ENCODE assay signal across 9 cellular contexts in genomic region chr20:2751347-2751867, GRCh38. TPM values are rescaled to one million over a fixed set of nuclear protein-coding genes. Genes with fewer than 3 reads are reported as not detected.
DNase-seq lines count a peak whose midpoint lies in the region; ATAC-seq, FAIRE-seq and TF ChIP-seq lines count a peak whose summit lies in the region.
"Had no signal": no experiment of that assay in that cellular context is flagged by ENCODE, and none has a peak within 500 bp of the region (broad histone marks: within the 10 kb centered on the region; RNA-seq: fewer than 3 reads in every experiment).

No MANE protein-coding gene starts in this region.

- H3K9me3 ChIP-seq in adipocyte (ENCODE audit: control insufficient read depth, low read length) (no peaks in the 10 kb centered on the region), right lobe of liver (no peaks in the 10 kb centered on the region)

- H3K36me3 Mint-ChIP-seq in activated naive CD4-positive, alpha-beta T cell treated with anti-CD3 and anti-CD28 coated beads, Interleukin-2, amount 10 ng/mL, durations not matched to agents 7 days and 5 days = no peaks in the 10 kb centered on the region
- H3K36me3 Mint-ChIP-seq in type B pancreatic cell = peaks cover 7% of the 10 kb centered on the region

- H3K36me3 ChIP-seq in adipocyte (ENCODE audit: control insufficient read depth, insufficient read depth, low read length, severe bottlenecking) (no peaks in the 10 kb centered on the region), right lobe of liver (no peaks in the 10 kb centered on the region)

- CTCF ChIA-PET in activated naive CD4-positive, alpha-beta T cell treated with anti-CD3 and anti-CD28 coated beads, Interleukin-2, amount 10 ng/mL, durations not matched to agents 7 days and 5 days (lab: Charles Lee) = interaction anchor here (2.1 to 2.6 kb wide), 2 partner anchors 63 to 119 kb away, joined by 4 to 36 read pairs; no protein-coding TSS in a partner anchor

- intact Hi-C loops in right lobe of liver (cut with DNase I) = loop anchor here in 1 of 2 donors (10.0 kb wide), 1 partner anchor 113 kb away; no protein-coding TSS in a partner anchor

- H3K4me1 ChIP-seq in adipocyte (ENCODE audit: control insufficient read depth, insufficient read depth, low read length) (peaks cover 16% of the 10 kb centered on the region), right lobe of liver (peaks cover 0 to 24% (median 4%) of the 10 kb centered on the region in 4 donors)

- no peak for FAIRE-seq in frontal cortex (lab: Jason Lieb, UNC)

- H3K4me1 Mint-ChIP-seq in activated naive CD4-positive, alpha-beta T cell treated with anti-CD3 and anti-CD28 coated beads, Interleukin-2, amount 10 ng/mL, durations not matched to agents 7 days and 5 days = peaks cover 27% of the 10 kb centered on the region
- H3K4me1 Mint-ChIP-seq in type B pancreatic cell (ENCODE audit: unreplicated experiment) = peaks cover 16% of the 10 kb centered on the region

- H3K9me3 Mint-ChIP-seq in activated naive CD4-positive, alpha-beta T cell treated with anti-CD3 and anti-CD28 coated beads, Interleukin-2, amount 10 ng/mL, durations not matched to agents 7 days and 5 days = no peaks in the 10 kb centered on the region
- no peaks in the 10 kb centered on the region for H3K9me3 Mint-ChIP-seq in type B pancreatic cell

- DNase-seq in activated naive CD4-positive, alpha-beta T cell treated with anti-CD3 and anti-CD28 coated beads, Interleukin-2, amount 10 ng/mL, durations not matched to agents 7 days and 5 days = no peak
- no peak for DNase-seq in activated naive CD4-positive, alpha-beta T cell treated with anti-CD3 and anti-CD28 coated beads, Interleukin-2, amount 50 U/mL, for 16 hours
- peak; percentile 47 for DNase-seq in adipocyte (ENCODE audit: low read depth)
- DNase-seq in right lobe of liver = peak in 2 of 3 donors; percentile 41 to 61
- DNase-seq in type B pancreatic cell (ENCODE audit: extremely low spot score, unreplicated experiment) = no peak
- no peak for DNase-seq in middle frontal gyrus (ENCODE audit: extremely low spot score, low spot score)
- no peak for DNase-seq in frontal cortex (ENCODE audit: low spot score in 2 of 2)
- DNase-seq in SKM-1 (lab: John Stamatoyannopoulos, UW; ENCODE audit: unreplicated experiment) = no peak
- DNase-seq: hypothalamus had no signal

- peak overlapping the region; percentile 24 for H3K4me3 ChIP-seq in adipocyte (ENCODE audit: low read length)
- H3K4me3 ChIP-seq in right lobe of liver = peak overlapping the region; percentile 49 to 64 (median 55)

- WGBS in right lobe of liver (ENCODE audit: insufficient coverage, low coverage, low lambda C conversion rate, missing lambda C conversion rate) = 3% methylated on average over 12 of the region's 25 CpGs

- H3K4me3 Mint-ChIP-seq in activated naive CD4-positive, alpha-beta T cell treated with anti-CD3 and anti-CD28 coated beads, Interleukin-2, amount 10 ng/mL, durations not matched to agents 7 days and 5 days = peak overlapping the region; percentile 33
- peak overlapping the region; percentile 83 for H3K4me3 Mint-ChIP-seq in type B pancreatic cell

- peak; percentile 63 to 78 (median 70) for ATAC-seq in right lobe of liver

- H3K27me3 ChIP-seq in adipocyte (replicated peaks; ENCODE audit: control insufficient read depth, insufficient read depth, low read length) (peaks cover 69% of the 10 kb centered on the region), right lobe of liver (no peaks in the 10 kb centered on the region)

- H3K27ac ChIP-seq in right lobe of liver = peak overlapping the region; percentile 40 to 86 (median 54)

- no peak for TF ChIP-seq POLR2A in right lobe of liver (IDR thresholded peaks at IDR 0.05)

- H3K27ac Mint-ChIP-seq in activated naive CD4-positive, alpha-beta T cell treated with anti-CD3 and anti-CD28 coated beads, Interleukin-2, amount 10 ng/mL, durations not matched to agents 7 days and 5 days = no peak overlapping the region
- H3K27ac Mint-ChIP-seq in type B pancreatic cell = no peak overlapping the region

- no peak for TF ChIP-seq CTCF in right lobe of liver (IDR thresholded peaks at IDR 0.05)
- no peak for TF ChIP-seq CTCF in type B pancreatic cell (conservative IDR thresholded peaks at IDR 0.05)

- H3K9ac ChIP-seq in adipocyte (ENCODE audit: low read length) = no peak overlapping the region

- peaks cover 89% of the 10 kb centered on the region for H3K27me3 Mint-ChIP-seq in activated naive CD4-positive, alpha-beta T cell treated with anti-CD3 and anti-CD28 coated beads, Interleukin-2, amount 10 ng/mL, durations not matched to agents 7 days and 5 days
- peaks cover 86% of the 10 kb centered on the region for H3K27me3 Mint-ChIP-seq in type B pancreatic cell

RNA-seq across cellular contexts. Expression of gene CPXM1, which starts 49.0 kb away (rescaled TPM):
- total RNA-seq in right lobe of liver = under 1 TPM in 3 of 6 experiments, not detected in 3; 0.07 to 0.16 (median 0.12) TPM
- 6.6 and 106 TPM in 2 replicates for total RNA-seq in type B pancreatic cell (ENCODE audit: low replicate concordance)
- 7.3 TPM for total RNA-seq in frontal cortex

RNA-seq across cellular contexts. Expression of gene EBF4, which starts 58.8 kb away (rescaled TPM):
- 10 to 100 TPM in 1 of 6 experiments, 1 to 10 TPM in 5; 2.8 to 16.6 (median 6.2) TPM for total RNA-seq in right lobe of liver
- total RNA-seq in type B pancreatic cell (ENCODE audit: low replicate concordance) = 11.4 and 17.9 TPM in 2 replicates
- total RNA-seq in frontal cortex = 11.8 TPM

Comparison
In these comparisons a context has a peak if more than half of its experiments do, and no peak if none do; other contexts are left out.
1. DNase-seq: peak in adipocyte (single experiment) and right lobe of liver (2 of 3); none in activated naive CD4-positive, alpha-beta T cell treated with anti-CD3 and anti-CD28 coated beads, Interleukin-2, amount 10 ng/mL, durations not matched to agents 7 days and 5 days (single experiment), activated naive CD4-positive, alpha-beta T cell treated with anti-CD3 and anti-CD28 coated beads, Interleukin-2, amount 50 U/mL, for 16 hours (single experiment), type B pancreatic cell (single experiment), middle frontal gyrus (single experiment), frontal cortex (0 of 2) and SKM-1 (single experiment).